ENCODE assay signal across 8 cellular contexts in genomic region chr12:7638064-7638763, GRCh38. TPM values are rescaled to one million over a fixed set of nuclear protein-coding genes. Genes with fewer than 3 reads are reported as not detected.
DNase-seq lines count a peak whose midpoint lies in the region; ATAC-seq and TF ChIP-seq lines count a peak whose summit lies in the region.
"Had no signal": no experiment of that assay in that cellular context is flagged by ENCODE, and none has a peak within 500 bp of the region (broad histone marks: within the 10 kb centered on the region; RNA-seq: fewer than 3 reads in every experiment).

No MANE protein-coding gene starts in this region.

- H3F3A ChIP-seq in SK-N-SH (replicated peaks; ENCODE audit: insufficient read depth) = peaks cover 4% of the 10 kb centered on the region

- POLR2A ChIA-PET in SK-N-SH (lab: Yijun Ruan, JAX) = no interaction called here

- no peak for TF ChIP-seq CTCF in HFFc6 (IDR thresholded peaks at IDR 0.05)
- TF ChIP-seq CTCF in SK-N-SH (IDR thresholded peaks at IDR 0.05) = no peak
- no peak for TF ChIP-seq CTCF in vagina (IDR thresholded peaks at IDR 0.05)

- no peaks in the 10 kb centered on the region for H3K36me3 Mint-ChIP-seq in HFFc6 (ENCODE audit: low read depth)

- WGBS in SK-N-SH (ENCODE audit: low lambda C conversion rate) = 14% methylated on average over 11 of the region's 11 CpGs

- no peaks in the 10 kb centered on the region for H4K20me1 ChIP-seq in SK-N-SH (ENCODE audit: insufficient read depth)

- no peak for TF ChIP-seq RAD21 in SK-N-SH (IDR thresholded peaks at IDR 0.05; ENCODE audit: low read length)

- no peak overlapping the region for H2AFZ ChIP-seq in SK-N-SH (ENCODE audit: low read depth)

- TF ChIP-seq POLR2A in vagina (IDR thresholded peaks at IDR 0.05) = no peak

- TF ChIP-seq EP300 in SK-N-SH (IDR thresholded peaks at IDR 0.05; ENCODE audit: borderline replicate concordance in 1 of 2, low read depth in 1 of 2, low read length in 1 of 2) = no peak

- H3K4me1 ChIP-seq in SK-N-SH (ENCODE audit: control insufficient read depth in 1 of 2, insufficient read depth in 2 of 2, low read depth in 1 of 2, low read length in 1 of 2) (no peaks in the 10 kb centered on the region; a peak in 1 of 4 replicates), vagina (no peaks in the 10 kb centered on the region)

- H3K79me2 ChIP-seq in SK-N-SH (ENCODE audit: insufficient read depth) = no peaks in the 10 kb centered on the region

- peak overlapping the region in 1 of 2 experiments; percentile 32; a peak in 1 of 4 replicates for H3K4me3 ChIP-seq in SK-N-SH (ENCODE audit: low read depth in 2 of 2, low read length in 1 of 2)
- peak overlapping the region; percentile 19 for H3K4me3 ChIP-seq in skeletal muscle cell (ENCODE audit: low read depth, low read length)
- H3K4me3 ChIP-seq in vagina = peak overlapping the region in 1 of 2 donors; percentile 3

- no peaks in the 10 kb centered on the region; the same call in 1 of the 2 replicates for H3K27me3 Mint-ChIP-seq in HFFc6 (ENCODE audit: insufficient read depth)

- H3K36me3 ChIP-seq in SK-N-SH (replicated peaks in 1 of 2; ENCODE audit: control insufficient read depth in 1 of 2, insufficient read depth in 2 of 2, low read length in 1 of 2) (no peaks in the 10 kb centered on the region), vagina (no peaks in the 10 kb centered on the region)

- DNase-seq in HFFc6 = no peak
- DNase-seq in SK-N-SH = peak; percentile 14
- DNase-seq in left ventricle myocardium superior = no peak
- no peak for DNase-seq in skeletal muscle cell (ENCODE audit: low read depth)
- DNase-seq in vagina (ENCODE audit: extremely low spot score in 2 of 2) = no peak

- intact Hi-C loops in left ventricle myocardium superior (cut with micrococcal nuclease) = loop anchor here (2.0 to 10.0 kb wide), 2 partner anchors 173 to 417 kb away; no protein-coding TSS in a partner anchor
- intact Hi-C loops in vagina (cut with DNase I) = loop anchor here (5.0 kb wide), 1 partner anchor 421 kb away; no protein-coding TSS in a partner anchor

- H3K4me1 Mint-ChIP-seq in HFFc6 (ENCODE audit: low read depth) = peaks cover 13% of the 10 kb centered on the region

- no peak overlapping the region for H3K9ac ChIP-seq in SK-N-SH

- no peak overlapping the region for H3K27ac Mint-ChIP-seq in HFFc6

- H3K27me3 ChIP-seq in SK-N-SH (ENCODE audit: insufficient read depth) = peaks cover 52% of the 10 kb centered on the region
- no peaks in the 10 kb centered on the region for H3K27me3 ChIP-seq in vagina

- CTCF ChIA-PET in SK-N-SH (lab: Yijun Ruan, JAX) = interaction anchor here (0.7 to 4.4 kb wide), 19 partner anchors 9 to 693 kb away, joined by 3 to 16 read pairs (median 3); partner anchors contain the start of gene GDF3

- H3K9me2 ChIP-seq in SK-N-SH = no peaks in the 10 kb centered on the region

- ATAC-seq in left ventricle myocardium superior (peak; percentile 49), GM19455 (IDR thresholded peaks at IDR 0.05; ENCODE audit: unreplicated experiment) (no peak), HG03025 (IDR thresholded peaks at IDR 0.05; ENCODE audit: low FRiP score, unreplicated experiment) (no peak)

- peaks cover 3% of the 10 kb centered on the region; the same call in 1 of the 2 replicates for H3K9me3 Mint-ChIP-seq in HFFc6

- H3K27ac ChIP-seq in SK-N-SH (ENCODE audit: low read depth in 2 of 2, low read length in 1 of 2) (no peak overlapping the region), vagina (no peak overlapping the region)

- peak overlapping the region; percentile 53; the same call in 1 of the 2 replicates for H3K4me2 ChIP-seq in SK-N-SH

- H3K9me3 ChIP-seq in SK-N-SH (no peaks in the 10 kb centered on the region), vagina (no peaks in the 10 kb centered on the region)

- H3K4me3 Mint-ChIP-seq in HFFc6 = peak overlapping the region; percentile 69

TF ChIP-seq in SK-N-SH, 30 proteins besides CTCF, POLR2A, EP300 and RAD21 (continues in another document):
- TF ChIP-seq USF2 (IDR thresholded peaks at IDR 0.05; ENCODE audit: borderline replicate concordance, low read depth, low read length) (no peak), ZBTB33 (IDR thresholded peaks at IDR 0.05; ENCODE audit: borderline replicate concordance, low read depth) (no peak), PBX3 (IDR thresholded peaks at IDR 0.05) (no peak), TAF1 (IDR thresholded peaks at IDR 0.05; ENCODE audit: borderline replicate concordance, low read depth, low read length) (no peak), FOSL2 (IDR thresholded peaks at IDR 0.05; ENCODE audit: borderline replicate concordance, low read depth) (no peak), REST (IDR thresholded peaks at IDR 0.05; ENCODE audit: low read depth, low read length) (no peak), MEF2A (IDR thresholded peaks at IDR 0.05; ENCODE audit: borderline replicate concordance, low read depth) (no peak), POLR2AphosphoS5 (IDR thresholded peaks at IDR 0.05; ENCODE audit: low read depth, low read length) (no peak), USF1 (IDR thresholded peaks at IDR 0.05; ENCODE audit: borderline replicate concordance, low read depth) (no peak), SIN3A (IDR thresholded peaks at IDR 0.05; ENCODE audit: borderline replicate concordance, low read depth, low read length) (no peak), JUND (IDR thresholded peaks at IDR 0.05) (no peak)

RNA-seq across cellular contexts. Expression of gene APOBEC1, which starts 27.5 kb away (rescaled TPM):
- not detected for total RNA-seq in HFFc6 (2021; fragmentation: NEBNext Ultra II Directional; extraction: Animal tissue kit (Norgen Biotek cat#: 25700))
- polyA plus RNA-seq in SK-N-SH (2012; rRNA removed) = not detected in 2 replicates
- not detected in 2 replicates for polyA plus RNA-seq in SK-N-SH (2012; cell fraction: cytosol; rRNA removed)
- not detected in 2 replicates for polyA plus RNA-seq in SK-N-SH (2012; cell fraction: nucleus; rRNA removed)
- total RNA-seq in left ventricle myocardium superior (not detected), vagina (not detected)
- total RNA-seq: skeletal muscle tissue had no signal

RNA-seq across cellular contexts. Expression of gene GDF3, which starts 57.4 kb away (rescaled TPM):
- total RNA-seq in HFFc6 (2021; fragmentation: NEBNext Ultra II Directional; extraction: Animal tissue kit (Norgen Biotek cat#: 25700)) = not detected
- not detected in 2 replicates for polyA plus RNA-seq in SK-N-SH (2012; rRNA removed)
- polyA plus RNA-seq in SK-N-SH (2012; cell fraction: cytosol; rRNA removed) = not detected in 2 replicates
- not detected in 2 replicates for polyA plus RNA-seq in SK-N-SH (2012; cell fraction: nucleus; rRNA removed)
- total RNA-seq in left ventricle myocardium superior = not detected
- not detected for total RNA-seq in vagina
